Comparison of ENCODE assay signal across 8 cellular contexts in the genomic region with DNA sequence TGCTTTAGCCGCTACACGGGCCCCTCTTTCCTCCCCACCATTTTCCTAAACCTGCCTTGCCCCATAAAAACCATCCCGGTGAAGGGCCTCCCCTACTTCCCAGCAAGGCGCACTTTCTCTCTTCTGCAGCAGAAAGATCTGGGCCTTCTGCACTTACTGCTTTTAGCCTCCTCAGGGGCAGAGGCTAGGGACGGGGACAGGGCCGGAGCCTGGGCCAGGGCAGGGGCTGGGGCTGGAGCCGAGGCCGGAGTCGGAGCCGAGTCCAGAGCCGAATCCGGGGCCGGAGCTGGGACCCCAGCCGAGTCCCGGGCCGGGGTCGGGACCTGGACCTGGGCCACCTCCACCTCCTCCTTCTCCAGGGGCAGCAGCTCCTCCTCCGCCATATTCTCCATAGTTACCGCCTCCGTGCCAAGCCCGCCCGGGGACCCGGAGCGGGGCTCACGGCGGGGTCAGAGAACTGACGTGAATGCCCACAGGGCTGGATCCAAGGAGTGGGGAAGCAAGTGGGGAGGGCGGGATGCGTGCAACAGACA. TPM values are rescaled to one million over a fixed set of nuclear protein-coding genes. Genes with fewer than 3 reads are reported as not detected.
DNase-seq lines count a peak whose midpoint lies in the region; ATAC-seq, FAIRE-seq and TF ChIP-seq lines count a peak whose summit lies in the region.

No MANE protein-coding gene starts in this region.

- no peaks in the 10 kb centered on the region for H3K9me1 ChIP-seq in endothelial cell of umbilical vein (replicated peaks; ENCODE audit: control insufficient read depth, extremely low read depth, insufficient read depth, low read length)

- dilution Hi-C loops in endothelial cell of umbilical vein (cut with MboI; ENCODE audit: extremely low pct_ligation_motif_present, low sequenced_read_pairs), result no loop called here

- peaks cover 8% of the 10 kb centered on the region for H3K79me2 ChIP-seq in endothelial cell of umbilical vein (ENCODE audit: control insufficient read depth, insufficient read depth, low read length)

- intact Hi-C loops in endothelial cell of umbilical vein (cut with micrococcal nuclease), result loop anchor here (2.0 to 5.0 kb wide), 2 partner anchors 160 to 516 kb away; partner anchors contain the start of gene IVNS1ABP
- intact Hi-C loops in naive thymus-derived CD4-positive, alpha-beta T cell (cut with micrococcal nuclease), result loop anchor here (1.0 to 10.0 kb wide), 11 partner anchors 128 to 1686 kb away; partner anchors contain the start of genes ARPC5 (in 2 of the 2), TSEN15 (in 2 of the 2) and PRG4 (in 1 of the 2)

- no peak for FAIRE-seq in endothelial cell of umbilical vein (lab: Jason Lieb, UNC)

- H3K9ac ChIP-seq in BLaER1 (peak overlapping the region; percentile 93), endothelial cell of umbilical vein (replicated peaks; ENCODE audit: extremely low read depth, insufficient read depth, low read length) (peak overlapping the region; percentile 91)

- H3K4me1 ChIP-seq in BLaER1 (peaks cover 21% of the 10 kb centered on the region), endothelial cell of umbilical vein (ENCODE audit: control insufficient read depth, extremely low read depth, insufficient read depth, low read length) (peaks cover 19% of the 10 kb centered on the region)
- peaks cover 9 to 20% of the 10 kb centered on the region in 2 donors for H3K4me1 ChIP-seq in naive thymus-derived CD4-positive, alpha-beta T cell (ENCODE audit: control insufficient read depth in 2 of 2, insufficient read depth in 2 of 2, low read length in 2 of 2)

- H3K9me3 Mint-ChIP-seq in naive thymus-derived CD4-positive, alpha-beta T cell, result no peaks in the 10 kb centered on the region

- no peaks in the 10 kb centered on the region for H3K9me3 ChIP-seq in BLaER1
- no peaks in the 10 kb centered on the region for H3K9me3 ChIP-seq in endothelial cell of umbilical vein (replicated peaks; ENCODE audit: control insufficient read depth, insufficient read depth, low read length)
- H3K9me3 ChIP-seq in naive thymus-derived CD4-positive, alpha-beta T cell (ENCODE audit: control insufficient read depth in 2 of 3, low read length in 3 of 3), result no peaks in the 10 kb centered on the region

- H3K27me3 Mint-ChIP-seq in naive thymus-derived CD4-positive, alpha-beta T cell, result no peaks in the 10 kb centered on the region

- H3K27me3 ChIP-seq in BLaER1, result no peaks in the 10 kb centered on the region
- H3K27me3 ChIP-seq in endothelial cell of umbilical vein (ENCODE audit: control insufficient read depth in 2 of 2, insufficient read depth in 2 of 2, low read length in 2 of 2), result no peaks in the 10 kb centered on the region
- no peaks in the 10 kb centered on the region for H3K27me3 ChIP-seq in naive thymus-derived CD4-positive, alpha-beta T cell (ENCODE audit: control insufficient read depth in 2 of 2, insufficient read depth in 2 of 2, low read length in 2 of 2)

- TF ChIP-seq CTCF in endothelial cell of umbilical vein (IDR thresholded peaks at IDR 0.05; ENCODE audit: extremely low read depth in 1 of 2, insufficient read depth in 1 of 2, low read depth in 1 of 2, low read length in 2 of 2), result no peak

- H3K36me3 Mint-ChIP-seq in naive thymus-derived CD4-positive, alpha-beta T cell, result peaks cover 0 to 12% (median 6%) of the 10 kb centered on the region in 5 donors

- peak overlapping the region; percentile 96 to 100 (median 98) for H3K27ac Mint-ChIP-seq in naive thymus-derived CD4-positive, alpha-beta T cell

- no peaks in the 10 kb centered on the region for H4K20me1 ChIP-seq in BLaER1
- H4K20me1 ChIP-seq in endothelial cell of umbilical vein (replicated peaks; ENCODE audit: control insufficient read depth, extremely low read depth, insufficient read depth, low read length), result no peaks in the 10 kb centered on the region

- BruUV-seq in endothelial cell of umbilical vein (replicated peaks; lab: Mats Ljungman, UMichigan), result TSS peak; percentile 82

- H3K4me3 ChIP-seq in BLaER1 (peak overlapping the region; percentile 85), endothelial cell of umbilical vein (replicated peaks in 1 of 3; ENCODE audit: insufficient read depth in 1 of 3, low read depth in 1 of 3, low read length in 3 of 3) (peak overlapping the region; percentile 60 to 95 (median 92))
- peak overlapping the region; percentile 88 for H3K4me3 ChIP-seq in naive thymus-derived CD4-positive, alpha-beta T cell (ENCODE audit: low read length)

- H3K36me3 ChIP-seq in BLaER1 (no peaks in the 10 kb centered on the region; the same call in 1 of the 2 replicates), endothelial cell of umbilical vein (ENCODE audit: control insufficient read depth in 2 of 2, extremely low read depth in 1 of 2, insufficient read depth in 2 of 2, low read length in 2 of 2) (no peaks in the 10 kb centered on the region)
- peaks cover 0 to 11% (median 0%) of the 10 kb centered on the region in 3 experiments for H3K36me3 ChIP-seq in naive thymus-derived CD4-positive, alpha-beta T cell (ENCODE audit: control insufficient read depth in 2 of 3, insufficient read depth in 3 of 3, low read length in 3 of 3)

- H3K4me1 Mint-ChIP-seq in naive thymus-derived CD4-positive, alpha-beta T cell, result peaks cover 28 to 61% (median 57%) of the 10 kb centered on the region in 7 donors

- H3K4me3 Mint-ChIP-seq in naive thymus-derived CD4-positive, alpha-beta T cell, result peak overlapping the region; percentile 97 to 100 (median 98)

- ATAC-seq in GM18873 (IDR thresholded peaks at IDR 0.05; ENCODE audit: low FRiP score, unreplicated experiment) (peak; percentile 21), HG03097 (IDR thresholded peaks at IDR 0.05; ENCODE audit: low FRiP score, unreplicated experiment) (peak; percentile 23)
- ATAC-seq in naive thymus-derived CD4-positive, alpha-beta T cell, result peak; percentile 37

- no peak for TF ChIP-seq POLR2A in endothelial cell of umbilical vein (IDR thresholded peaks at IDR 0.05; ENCODE audit: low read depth, low read length)

- H3K27ac ChIP-seq in BLaER1 (peak overlapping the region; percentile 91), endothelial cell of umbilical vein (ENCODE audit: insufficient read depth, low read depth, low read length) (peak overlapping the region; percentile 85)
- H3K27ac ChIP-seq in naive thymus-derived CD4-positive, alpha-beta T cell (ENCODE audit: low read depth, low read length), result peak overlapping the region; percentile 97

- peak overlapping the region; percentile 81 for H3K4me2 ChIP-seq in BLaER1
- H3K4me2 ChIP-seq in endothelial cell of umbilical vein (ENCODE audit: insufficient read depth, low read length), result peak overlapping the region; percentile 94

- DNase-seq in SHP77 treated with DMSO at 0.1 percent for 48 hours (lab: John Stamatoyannopoulos, UW) (peak; percentile 53), endothelial cell of umbilical vein (ENCODE audit: low read depth, low spot score) (peak; percentile 68), COLO668 (lab: John Stamatoyannopoulos, UW; ENCODE audit: unreplicated experiment) (no peak), NCI-H226 (no peak)
- DNase-seq in naive thymus-derived CD4-positive, alpha-beta T cell, result peak in 1 of 9 donors; percentile 44

- CTCF ChIA-PET in endothelial cell of umbilical vein (lab: Charles Lee), result interaction anchor here (1.5 to 3.3 kb wide), 2 partner anchors 11 to 14 kb away, joined by 4 to 36 read pairs; no protein-coding TSS in a partner anchor
- CTCF ChIA-PET in naive thymus-derived CD4-positive, alpha-beta T cell (lab: Charles Lee), result interaction anchor here (1.2 to 2.0 kb wide), 2 partner anchors 14 to 1219 kb away, joined by 3 to 11 read pairs; partner anchors contain the start of genes ODR4 and TPR

- peak overlapping the region; percentile 87 for H2AFZ ChIP-seq in endothelial cell of umbilical vein (ENCODE audit: low read depth, low read length)

- POLR2A ChIA-PET in endothelial cell of umbilical vein (lab: Charles Lee), result no interaction called here
- POLR2A ChIA-PET in naive thymus-derived CD4-positive, alpha-beta T cell (lab: Charles Lee), result interaction anchor here (0.7 to 4.2 kb wide), 10 partner anchors 10 to 1219 kb away, joined by 3 to 33 read pairs (median 6); partner anchors contain the start of genes EDEM3, IVNS1ABP, ODR4 and RNF2

TF ChIP-seq in endothelial cell of umbilical vein, 7 proteins besides CTCF, POLR2A, EP300 and RAD21:
- TF ChIP-seq GATA2 (IDR thresholded peaks at IDR 0.05; ENCODE audit: insufficient read depth, insufficient read length, low read depth, low read length) (no peak), MYC (IDR thresholded peaks at IDR 0.05; ENCODE audit: low read depth, low read length) (no peak), FOS (IDR thresholded peaks at IDR 0.05; ENCODE audit: borderline replicate concordance, insufficient read depth, low read length) (no peak)
TF ChIP-seq in endothelial cell of umbilical vein: peak in this region for 0.

RNA-seq across cellular contexts. Expression of gene TRMT1L, which starts 0.4 kb away (rescaled TPM):
- 12.8 and 16.1 TPM in 2 replicates for total RNA-seq in endothelial cell of umbilical vein
- 7.4 and 7.9 TPM in 2 replicates for polyA plus RNA-seq in endothelial cell of umbilical vein
- 10.0 and 11.1 TPM in 2 replicates for polyA plus RNA-seq in endothelial cell of umbilical vein (2011; cell fraction: cytosol; rRNA removed)
- polyA plus RNA-seq in endothelial cell of umbilical vein (2011; cell fraction: nucleus; rRNA removed), result 12.6 and 15.5 TPM in 2 replicates
- polyA plus RNA-seq in endothelial cell of umbilical vein (2012), result 9.8 and 15.7 TPM in 2 replicates
- polyA minus RNA-seq in endothelial cell of umbilical vein, result 39.1 and 40.5 TPM in 2 replicates
- 21.1 TPM for polyA minus RNA-seq in endothelial cell of umbilical vein (2011; cell fraction: cytosol; rRNA and poly(A)+ RNA removed)
- polyA minus RNA-seq in endothelial cell of umbilical vein (2011; cell fraction: nucleus; rRNA and poly(A)+ RNA removed), result 9.7 and 17.6 TPM in 2 replicates
- total RNA-seq in naive thymus-derived CD4-positive, alpha-beta T cell, result 10 to 100 TPM; 11.6 to 33.9 (median 27.3) TPM
- 10 to 100 TPM; 17.5 to 18.8 TPM for polyA plus RNA-seq in naive thymus-derived CD4-positive, alpha-beta T cell

RNA-seq across cellular contexts. Expression of gene SWT1, which starts 0.6 kb away (rescaled TPM):
- total RNA-seq in endothelial cell of umbilical vein, result 3.6 and 4.3 TPM in 2 replicates
- 0.78 and 1.0 TPM in 2 replicates for polyA plus RNA-seq in endothelial cell of umbilical vein
- polyA plus RNA-seq in endothelial cell of umbilical vein (2011; cell fraction: cytosol; rRNA removed), result 1.6 TPM in 2 replicates
- 4.1 and 4.9 TPM in 2 replicates for polyA plus RNA-seq in endothelial cell of umbilical vein (2011; cell fraction: nucleus; rRNA removed)
- polyA plus RNA-seq in endothelial cell of umbilical vein (2012), result 2.5 and 2.9 TPM in 2 replicates
- polyA minus RNA-seq in endothelial cell of umbilical vein, result 1.8 and 1.9 TPM in 2 replicates
- 1.1 TPM for polyA minus RNA-seq in endothelial cell of umbilical vein (2011; cell fraction: cytosol; rRNA and poly(A)+ RNA removed)
- polyA minus RNA-seq in endothelial cell of umbilical vein (2011; cell fraction: nucleus; rRNA and poly(A)+ RNA removed), result 5.7 and 7.1 TPM in 2 replicates
- total RNA-seq in naive thymus-derived CD4-positive, alpha-beta T cell, result 10 to 100 TPM in 1 of 5 experiments, 1 to 10 TPM in 4; 4.4 to 11.5 (median 5.2) TPM
- 1 to 10 TPM; 4.1 to 5.9 TPM for polyA plus RNA-seq in naive thymus-derived CD4-positive, alpha-beta T cell

Comparison
In these comparisons a context has a peak if more than half of its experiments do, and no peak if none do; other contexts are left out.
1. DNase-seq: peak in SHP77 treated with DMSO at 0.1 percent for 48 hours (single experiment) and endothelial cell of umbilical vein (single experiment); none in COLO668 (single experiment) and NCI-H226 (single experiment).
2. Peak in every context shown above with its lines, with median percentiles within 50 percentile points of each other: H3K27ac ChIP-seq, H3K4me3 ChIP-seq and ATAC-seq.